8 cellular contexts compared by ENCODE assay signal in the genomic region with DNA sequence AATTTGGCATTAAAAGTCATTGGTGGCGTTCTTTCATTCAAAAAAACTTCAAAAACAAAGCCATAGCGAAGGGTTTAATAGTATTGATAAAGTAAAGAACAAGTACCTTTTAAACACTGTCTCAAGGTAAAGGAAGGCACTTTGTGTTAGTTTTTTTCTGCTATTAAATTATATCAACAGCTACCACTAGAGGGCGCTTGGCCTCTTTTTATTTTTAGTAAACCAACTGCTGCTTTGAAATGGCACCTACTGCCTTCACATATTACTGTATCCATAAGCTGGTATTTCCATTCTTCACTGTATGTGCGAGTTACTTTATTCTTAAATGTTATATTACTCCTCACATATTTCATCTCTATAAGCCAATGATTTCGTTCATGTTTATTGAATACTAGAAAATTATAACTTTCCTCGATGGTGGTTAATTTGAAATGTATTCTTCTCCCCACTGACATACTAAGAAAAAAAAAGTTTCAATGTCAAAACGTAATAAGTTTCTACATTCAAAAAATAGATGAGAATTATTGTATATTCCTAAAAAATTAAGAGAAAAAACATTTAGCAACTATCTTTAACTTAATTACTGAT.
DNase-seq lines count a peak whose midpoint lies in the region; ATAC-seq and TF ChIP-seq lines count a peak whose summit lies in the region.

No MANE protein-coding gene starts in this region.

- no peak overlapping the region for H3K4me3 Mint-ChIP-seq in mesothelial cell of epicardium

- TF ChIP-seq CTCF in cardiac muscle cell (IDR thresholded peaks at IDR 0.05; ENCODE audit: low read depth, low read length) = peak; percentile 52
- 0 out of 2 replicates have a peak, but pooled peaks have one; percentile 28 for TF ChIP-seq CTCF in WERI-Rb-1 (IDR thresholded peaks at IDR 0.05; ENCODE audit: low read depth, low read length)
- TF ChIP-seq CTCF in mesothelial cell of epicardium (IDR thresholded peaks at IDR 0.05; ENCODE audit: unreplicated experiment) = peak; percentile 99
- peak; percentile 54 to 62 for TF ChIP-seq CTCF in suprapubic skin (IDR thresholded peaks at IDR 0.05)

- no peaks in the 10 kb centered on the region for H3K27me3 Mint-ChIP-seq in mesothelial cell of epicardium (ENCODE audit: low read depth)

- no peak for TF ChIP-seq EP300 in suprapubic skin (IDR thresholded peaks at IDR 0.05)

- no peaks in the 10 kb centered on the region for H3K4me1 Mint-ChIP-seq in mesothelial cell of epicardium

- no peaks in the 10 kb centered on the region for H3K27me3 ChIP-seq in cardiac muscle cell
- no peaks in the 10 kb centered on the region for H3K27me3 ChIP-seq in WERI-Rb-1 (ENCODE audit: insufficient read depth, low read depth, severe bottlenecking)
- no peaks in the 10 kb centered on the region for H3K27me3 ChIP-seq in suprapubic skin

- TF ChIP-seq POLR2A in suprapubic skin (IDR thresholded peaks at IDR 0.05) = no peak

- DNase-seq in cardiac muscle cell (ENCODE audit: low read depth in 1 of 2, low spot score in 1 of 2) (peak; percentile 76 to 80), Right ventricle myocardium inferior (ENCODE audit: missing footprints) (no peak), NCI-H2171 (lab: John Stamatoyannopoulos, UW) (peak; percentile 68), WERI-Rb-1 (peak; percentile 31), mesothelial cell of epicardium (ENCODE audit: low spot score in 2 of 2, unreplicated experiment in 2 of 2) (peak in 1 of 2 experiments; percentile 51), suprapubic skin (ENCODE audit: low spot score in 2 of 2) (no peak)
- peak; percentile 42 for DNase-seq in effector CD4-positive, alpha-beta T cell

- H3K36me3 ChIP-seq in cardiac muscle cell (no peaks in the 10 kb centered on the region), WERI-Rb-1 (no peaks in the 10 kb centered on the region), suprapubic skin (no peaks in the 10 kb centered on the region)

- H3K36me3 Mint-ChIP-seq in mesothelial cell of epicardium = peaks cover 2% of the 10 kb centered on the region

- H3K4me3 ChIP-seq in cardiac muscle cell (no peak overlapping the region), WERI-Rb-1 (ENCODE audit: low read depth, low read length) (no peak overlapping the region), suprapubic skin (no peak overlapping the region)

- H3K27ac ChIP-seq in cardiac muscle cell (no peak overlapping the region), WERI-Rb-1 (no peak overlapping the region), suprapubic skin (no peak overlapping the region)

- H3K27ac Mint-ChIP-seq in mesothelial cell of epicardium = no peak overlapping the region

- H3K9me3 ChIP-seq in cardiac muscle cell (ENCODE audit: low read depth) = no peaks in the 10 kb centered on the region
- no peaks in the 10 kb centered on the region for H3K9me3 ChIP-seq in WERI-Rb-1 (ENCODE audit: severe bottlenecking)
- H3K9me3 ChIP-seq in suprapubic skin = no peaks in the 10 kb centered on the region

- intact Hi-C loops in Right ventricle myocardium inferior (cut with DNase I) = loop anchor here (5.0 kb wide), 1 partner anchor 125 kb away; the partner anchor contains the start of gene CXADR

- ATAC-seq in Right ventricle myocardium inferior = no peak
- ATAC-seq in HG03025 (IDR thresholded peaks at IDR 0.05; ENCODE audit: low FRiP score, unreplicated experiment) = peak; percentile 71

- H3K4me1 ChIP-seq in cardiac muscle cell (ENCODE audit: low read depth) (no peaks in the 10 kb centered on the region), suprapubic skin (no peaks in the 10 kb centered on the region)

- H3K9me3 Mint-ChIP-seq in mesothelial cell of epicardium = peaks cover 3% of the 10 kb centered on the region

- WGBS in suprapubic skin = 18% methylated on average over 7 of the region's 7 CpGs

Comparison
In these comparisons a context has a peak if more than half of its experiments do, and no peak if none do; other contexts are left out.
1. DNase-seq: peak in cardiac muscle cell (2 of 2), NCI-H2171 (single experiment), WERI-Rb-1 (single experiment) and effector CD4-positive, alpha-beta T cell (single experiment); none in Right ventricle myocardium inferior (single experiment) and suprapubic skin (0 of 2).
2. CTCF ChIP-seq: peak in every context shown above with its lines; median percentile 99 in mesothelial cell of epicardium; 58 in suprapubic skin; 52 in cardiac muscle cell; 28 in WERI-Rb-1.